In the genomic region with DNA sequence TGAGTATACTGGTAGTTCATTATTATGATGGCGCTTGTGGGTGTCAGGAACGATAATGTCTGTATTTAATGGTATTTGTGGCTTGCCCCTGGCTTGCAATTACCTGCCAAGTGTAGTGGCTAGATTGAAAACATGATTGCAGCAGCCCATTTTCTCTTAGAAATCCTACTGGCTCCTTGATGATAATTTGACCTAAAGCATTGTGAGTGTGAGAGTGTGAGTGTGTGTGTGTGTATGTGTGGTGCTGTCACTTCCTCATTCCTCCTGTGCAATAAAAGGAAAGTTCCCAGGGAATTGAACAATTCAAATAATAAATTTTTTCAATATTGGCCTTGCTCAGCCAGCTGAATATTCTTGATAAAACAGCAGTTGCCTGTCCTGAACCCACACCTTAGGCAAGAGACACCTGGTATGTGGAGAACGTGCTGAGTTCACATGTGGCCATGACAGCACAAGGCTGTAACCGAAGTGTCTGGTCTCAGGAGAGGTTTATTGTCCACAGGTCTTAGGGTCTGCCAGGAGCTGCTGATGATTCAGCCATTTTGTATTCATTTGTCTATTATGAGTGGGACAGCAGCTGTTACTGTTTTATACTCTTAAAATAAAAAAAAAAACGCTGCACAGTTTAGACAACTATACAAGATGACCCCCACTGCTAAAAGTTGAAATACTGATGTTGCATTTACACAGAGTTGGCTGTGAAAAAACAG, we compare ENCODE assay signal across 18 cellular contexts.
A peak's percentile ranks its signal among the peaks of the same experiment; 100 is the strongest.
DNase-seq lines count a peak whose midpoint lies in the region; ATAC-seq, FAIRE-seq and TF ChIP-seq lines count a peak whose summit lies in the region.
"Had no signal": no experiment of that assay in that cellular context is flagged by ENCODE, and none has a peak within 500 bp of the region (broad histone marks: within the 10 kb centered on the region; RNA-seq: fewer than 3 reads in every experiment).

No MANE protein-coding gene starts in this region.

- H3K27me3 Mint-ChIP-seq in astrocyte (ENCODE audit: low read depth, unreplicated experiment) (peaks cover 7% of the 10 kb centered on the region), nephron (ENCODE audit: low read depth) (peaks cover 5% of the 10 kb centered on the region)

- H3K27me3 ChIP-seq in Loucy (ENCODE audit: insufficient read depth, low read length, poor library complexity, severe bottlenecking) = no peaks in the 10 kb centered on the region
- H3K27me3 ChIP-seq in astrocyte (ENCODE audit: insufficient read depth, low read length) = no peaks in the 10 kb centered on the region
- H3K27me3 ChIP-seq: gastroesophageal sphincter, thyroid gland had no signal

- peak overlapping the region; percentile 21 for H3K4me3 ChIP-seq in Loucy (ENCODE audit: low read length, poor library complexity, severe bottlenecking)
- H3K4me3 ChIP-seq in astrocyte (ENCODE audit: insufficient read depth, low read depth, low read length) = no peak overlapping the region
- H3K4me3 ChIP-seq: gastroesophageal sphincter, thyroid gland had no signal

- H4K20me1 ChIP-seq in Loucy (ENCODE audit: insufficient read depth, low read length, poor library complexity, severe bottlenecking) (no peaks in the 10 kb centered on the region), astrocyte (ENCODE audit: insufficient read depth, low read length) (no peaks in the 10 kb centered on the region)

- H2AFZ ChIP-seq in Loucy (ENCODE audit: low read length) (no peak overlapping the region), astrocyte (ENCODE audit: low read depth, low read length) (no peak overlapping the region)

- H3K4me2 ChIP-seq in Loucy (ENCODE audit: low read depth, low read length, poor library complexity, severe bottlenecking) = peak overlapping the region; percentile 15
- no peak overlapping the region for H3K4me2 ChIP-seq in astrocyte (ENCODE audit: low read length)

- no peaks in the 10 kb centered on the region for H3K9me2 ChIP-seq in Loucy (replicated peaks; ENCODE audit: low read depth, low read length)

- TF ChIP-seq CTCF in Loucy (conservative IDR thresholded peaks at IDR 0.05; ENCODE audit: low read length) (no peak), astrocyte (IDR thresholded peaks at IDR 0.05; ENCODE audit: insufficient read depth, low read depth, low read length) (no peak), nephron (IDR thresholded peaks at IDR 0.05; ENCODE audit: unreplicated experiment in 3 of 3) (no peak)

- H3K9ac ChIP-seq in Loucy (ENCODE audit: low read depth, low read length, poor library complexity, severe bottlenecking) (no peak overlapping the region), astrocyte (ENCODE audit: low read length) (no peak overlapping the region)

- no peak overlapping the region for H3K4me3 Mint-ChIP-seq in astrocyte (ENCODE audit: unreplicated experiment)
- no peak overlapping the region for H3K4me3 Mint-ChIP-seq in nephron
- H3K4me3 Mint-ChIP-seq: effector memory CD8-positive, alpha-beta T cell had no signal

- DNase-seq in DMS 273 (lab: John Stamatoyannopoulos, UW; ENCODE audit: unreplicated experiment) = peak; percentile 26
- no peak for DNase-seq in DMS 273 treated with DMSO at 0.1 percent for 48 hours (lab: John Stamatoyannopoulos, UW)
- peak; percentile 64 for DNase-seq in astrocyte (ENCODE audit: low read depth)
- no peak for DNase-seq in NCI-H128 (lab: John Stamatoyannopoulos, UW; ENCODE audit: unreplicated experiment)
- DNase-seq: activated CD4-positive, alpha-beta T cell treated with anti-CD3 and anti-CD28 coated beads, Interleukin-2, amount 50 U/mL, for 48 hours; C1 segment of cervical spinal cord; central memory CD4-positive, alpha-beta T cell; effector memory CD8-positive, alpha-beta T cell; NCI-H510A; occipital lobe; small intestine; thyroid gland had no signal

- no peaks in the 10 kb centered on the region for H3K36me3 Mint-ChIP-seq in astrocyte (ENCODE audit: low read depth, unreplicated experiment)
- no peaks in the 10 kb centered on the region for H3K36me3 Mint-ChIP-seq in nephron (ENCODE audit: low read depth)

- H3K4me1 ChIP-seq in Loucy (ENCODE audit: insufficient read depth, low read length, poor library complexity, severe bottlenecking) = peaks cover 9% of the 10 kb centered on the region
- peaks cover 7% of the 10 kb centered on the region for H3K4me1 ChIP-seq in astrocyte (ENCODE audit: insufficient read depth, low read length)
- H3K4me1 ChIP-seq: thyroid gland had no signal

- no peaks in the 10 kb centered on the region for H3K9me3 ChIP-seq in Loucy (ENCODE audit: insufficient read depth, low read depth, low read length)
- H3K9me3 ChIP-seq in astrocyte (ENCODE audit: insufficient read depth, low read depth, low read length) = no peaks in the 10 kb centered on the region
- H3K9me3 ChIP-seq: gastroesophageal sphincter, thyroid gland had no signal

- H3K27ac Mint-ChIP-seq in astrocyte (ENCODE audit: unreplicated experiment) = no peak overlapping the region
- peak overlapping the region; percentile 4 to 70 (median 36) for H3K27ac Mint-ChIP-seq in nephron
- H3K27ac Mint-ChIP-seq: effector memory CD8-positive, alpha-beta T cell had no signal

- H3K79me2 ChIP-seq in Loucy (ENCODE audit: insufficient read depth, low read length) (no peaks in the 10 kb centered on the region), astrocyte (ENCODE audit: insufficient read depth, low read length) (no peaks in the 10 kb centered on the region)

- no peak for FAIRE-seq in astrocyte (lab: Jason Lieb, UNC)
- FAIRE-seq: small intestine had no signal

- no peak overlapping the region for H3K27ac ChIP-seq in astrocyte (ENCODE audit: low read depth, low read length)
- H3K27ac ChIP-seq: 22Rv1, gastroesophageal sphincter, thyroid gland had no signal

- no peak for ATAC-seq in GM21515 (IDR thresholded peaks at IDR 0.05; ENCODE audit: unreplicated experiment)
- no peak for ATAC-seq in GM21526 (IDR thresholded peaks at IDR 0.05; ENCODE audit: low FRiP score, unreplicated experiment)
- ATAC-seq: effector memory CD8-positive, alpha-beta T cell; gastroesophageal sphincter had no signal

- no peaks in the 10 kb centered on the region for H3K9me3 Mint-ChIP-seq in astrocyte (ENCODE audit: unreplicated experiment)
- H3K9me3 Mint-ChIP-seq in nephron = no peaks in the 10 kb centered on the region
- H3K9me3 Mint-ChIP-seq: effector memory CD8-positive, alpha-beta T cell had no signal

- H3F3A ChIP-seq in Loucy (ENCODE audit: low read depth) = no peaks in the 10 kb centered on the region

- H3K36me3 ChIP-seq in Loucy (ENCODE audit: insufficient read depth, low read length) = no peaks in the 10 kb centered on the region
- no peaks in the 10 kb centered on the region for H3K36me3 ChIP-seq in astrocyte (ENCODE audit: insufficient read depth, low read length)
- H3K36me3 ChIP-seq: gastroesophageal sphincter, thyroid gland had no signal

- H3K4me1 Mint-ChIP-seq in astrocyte (ENCODE audit: low read depth, unreplicated experiment) = peaks cover 5% of the 10 kb centered on the region
- H3K4me1 Mint-ChIP-seq in nephron = peaks cover 12% of the 10 kb centered on the region

Comparison
In these comparisons a context has a peak if more than half of its experiments do, and no peak if none do; other contexts are left out.
1. DNase-seq: peak in DMS 273 (single experiment) and astrocyte (single experiment); none in DMS 273 treated with DMSO at 0.1 percent for 48 hours (single experiment) and NCI-H128 (single experiment).